1 cellular context compared by ENCODE assay signal in genomic region chr2:69777778-69778089, GRCh38.
A peak's percentile ranks its signal among the peaks of the same experiment; 100 is the strongest.
TF ChIP-seq lines count a peak whose summit lies in the region.

No MANE protein-coding gene starts in this region.

TF ChIP-seq in K562, 482 proteins besides CTCF, POLR2A, EP300 and RAD21 (continued from another document and continues in another):
- TF ChIP-seq ZNF398 (CRISPR knock-in tag; IDR thresholded peaks at IDR 0.05): no peak
- TF ChIP-seq ZNF644 (tag; IDR thresholded peaks at IDR 0.05; ENCODE audit: low read depth): no peak
- TF ChIP-seq ZNF584 (CRISPR knock-in tag; IDR thresholded peaks at IDR 0.05; ENCODE audit: low read depth): no peak
- peak; percentile 56 for TF ChIP-seq ARID1B (IDR thresholded peaks at IDR 0.05)
- no peak for TF ChIP-seq CREB5 (CRISPR knock-in tag; IDR thresholded peaks at IDR 0.05)
- peak; percentile 32; the same call in 1 of the 2 replicates for TF ChIP-seq MXI1 (IDR thresholded peaks at IDR 0.05; ENCODE audit: low read depth, low read length)
- TF ChIP-seq TFAP4 (CRISPR knock-in tag; IDR thresholded peaks at IDR 0.05; ENCODE audit: borderline replicate concordance): no peak
- no peak for TF ChIP-seq HOXB6 (CRISPR knock-in tag; IDR thresholded peaks at IDR 0.05; ENCODE audit: borderline replicate concordance)
- TF ChIP-seq TCF7L2 (IDR thresholded peaks at IDR 0.05; ENCODE audit: low read depth, low read length): no peak
- no peak for TF ChIP-seq ZNF695 (CRISPR knock-in tag; IDR thresholded peaks at IDR 0.05)
- TF ChIP-seq HDAC1 (IDR thresholded peaks at IDR 0.05): 0 out of 4 replicates have a peak, but pooled peaks of 1 of the 2 experiments have one; percentile 22
- no peak for TF ChIP-seq ZNF449 (CRISPR knock-in tag; IDR thresholded peaks at IDR 0.05)
- TF ChIP-seq MGA (IDR thresholded peaks at IDR 0.05): peak; percentile 45
- no peak for TF ChIP-seq RAD51 (IDR thresholded peaks at IDR 0.05; ENCODE audit: borderline replicate concordance, low read depth)
- no peak for TF ChIP-seq SMAD1 (IDR thresholded peaks at IDR 0.05; ENCODE audit: low read depth, low read length, partially characterized antibody)
- no peak for TF ChIP-seq MCM7 (IDR thresholded peaks at IDR 0.05)
- peak in 1 of 2 experiments; percentile 4; a peak in 1 of 4 replicates for TF ChIP-seq RCOR1 (IDR thresholded peaks at IDR 0.05; ENCODE audit: borderline replicate concordance in 1 of 2, low read depth in 2 of 2, low read length in 2 of 2)
- no peak for TF ChIP-seq POLR3G (IDR thresholded peaks at IDR 0.05; ENCODE audit: extremely low read depth, insufficient read length, insufficient replicate concordance)
- no peak for TF ChIP-seq TCF7 (IDR thresholded peaks at IDR 0.05; ENCODE audit: borderline replicate concordance)
- TF ChIP-seq ZNF253 (CRISPR knock-in tag; conservative IDR thresholded peaks at IDR 0.05): no peak
- no peak for TF ChIP-seq RNF219 (CRISPR knock-in tag; IDR thresholded peaks at IDR 0.05)
- no peak for TF ChIP-seq GATAD2B (IDR thresholded peaks at IDR 0.05; ENCODE audit: borderline replicate concordance)
- TF ChIP-seq HMGN3 (IDR thresholded peaks at IDR 0.05; ENCODE audit: borderline replicate concordance, extremely low read depth, insufficient read length, low read depth, low read length): no peak
- TF ChIP-seq ZNF592 (IDR thresholded peaks at IDR 0.05): peak; percentile 60; the same call in 1 of the 2 replicates
- no peak for TF ChIP-seq GTF2A2 (tag; IDR thresholded peaks at IDR 0.05)
- TF ChIP-seq ZNF507 (tag; conservative IDR thresholded peaks at IDR 0.05): no peak
- TF ChIP-seq NCOR1 (IDR thresholded peaks at IDR 0.05): peak; percentile 35; the same call in 1 of the 2 replicates
- TF ChIP-seq CBX8 (IDR thresholded peaks at IDR 0.05; ENCODE audit: borderline replicate concordance, extremely low read depth, low read depth, low read length, poor library complexity, severe bottlenecking): no peak
